Comparison of ENCODE assay signal across 28 cellular contexts in genomic region chr4:142326181-142326580, GRCh38.
"Had no signal": no experiment of that assay in that cellular context is flagged by ENCODE, and none has a peak within 500 bp of the region (broad histone marks: within the 10 kb centered on the region; RNA-seq: fewer than 3 reads in every experiment).

No MANE protein-coding gene starts in this region.

- H3K27me3 Mint-ChIP-seq: stimulated activated memory B cell treated with anti-CD40 and anti-IgM and Interleukin-4, amounts not matched to agents 10 μg/mL and 1 μg/mL and 100 μg/mL, for 72 hours; type B pancreatic cell had no signal

- H3K4me3 Mint-ChIP-seq: natural killer cell; stimulated activated memory B cell treated with anti-CD40 and anti-IgM and Interleukin-4, amounts not matched to agents 10 μg/mL and 1 μg/mL and 100 μg/mL, for 72 hours; type B pancreatic cell had no signal

- H3K4me1 ChIP-seq: lower lobe of right lung, psoas muscle, testis had no signal

- H3K36me3 Mint-ChIP-seq: natural killer cell; stimulated activated memory B cell treated with anti-CD40 and anti-IgM and Interleukin-4, amounts not matched to agents 10 μg/mL and 1 μg/mL and 100 μg/mL, for 72 hours; type B pancreatic cell had no signal

- H3K27ac Mint-ChIP-seq: natural killer cell; stimulated activated memory B cell treated with anti-CD40 and anti-IgM and Interleukin-4, amounts not matched to agents 10 μg/mL and 1 μg/mL and 100 μg/mL, for 72 hours; type B pancreatic cell had no signal

- H3K9me3 ChIP-seq: esophagus muscularis mucosa, lower lobe of right lung, ovary, psoas muscle, sigmoid colon, testis, tibial artery had no signal

- FAIRE-seq: colon, endothelial cell of umbilical vein, islet of Langerhans had no signal

- H3K4me3 ChIP-seq: dorsolateral prefrontal cortex, esophagus muscularis mucosa, heart right ventricle, lower lobe of right lung, ovary, psoas muscle, sigmoid colon, spleen, testis, tibial artery had no signal

- DNase-seq: dorsolateral prefrontal cortex; effector CD4-positive, alpha-beta T cell; foreskin melanocyte; glutamatergic neuron; heart right ventricle; hippocampal formation; left cardiac atrium; left ventricle myocardium superior; lower lobe of right lung; natural killer cell; occipital lobe; ovary; posterior cingulate gyrus; psoas muscle; right cardiac atrium; sigmoid colon; spleen; stimulated activated CD4-positive, alpha-beta T cell treated with anti-CD3 and anti-CD28 coated beads, Interleukin-4, amount 100 ng/mL, for 4 hours; stimulated activated naive CD8-positive, alpha-beta T cell treated with anti-CD3 and anti-CD28 coated beads, Interleukin-15, Interleukin-2, amounts not matched to agents 100 U/mL and 50 U/mL, for 24 hours; substantia nigra; testis; tibial artery had no signal

- H3K36me3 ChIP-seq: esophagus muscularis mucosa, heart right ventricle, lower lobe of right lung, ovary, sigmoid colon, spleen, tibial artery had no signal

- H3K4me1 Mint-ChIP-seq: natural killer cell; stimulated activated memory B cell treated with anti-CD40 and anti-IgM and Interleukin-4, amounts not matched to agents 10 μg/mL and 1 μg/mL and 100 μg/mL, for 72 hours had no signal

- ATAC-seq: heart right ventricle; left cardiac atrium; left ventricle myocardium superior; lower lobe of right lung; natural killer cell; psoas muscle; right cardiac atrium; stimulated activated memory B cell treated with anti-CD40 and anti-IgM and Interleukin-4, amounts not matched to agents 10 μg/mL and 1 μg/mL and 100 μg/mL, for 72 hours; stimulated activated naive CD8-positive, alpha-beta T cell treated with anti-CD3 and anti-CD28 coated beads, Interleukin-15, Interleukin-2, amounts not matched to agents 100 U/mL and 50 U/mL, for 24 hours had no signal

- H3K27me3 ChIP-seq: dorsolateral prefrontal cortex, esophagus muscularis mucosa, heart right ventricle, ovary, sigmoid colon, spleen, testis, tibial artery had no signal

- H3K27ac ChIP-seq: dorsolateral prefrontal cortex, esophagus muscularis mucosa, heart right ventricle, lower lobe of right lung, ovary, psoas muscle, sigmoid colon, spleen, testis, tibial artery had no signal

- H3K9me3 Mint-ChIP-seq: type B pancreatic cell had no signal
